Comparison of ENCODE assay signal across 24 cellular contexts in the genomic region with DNA sequence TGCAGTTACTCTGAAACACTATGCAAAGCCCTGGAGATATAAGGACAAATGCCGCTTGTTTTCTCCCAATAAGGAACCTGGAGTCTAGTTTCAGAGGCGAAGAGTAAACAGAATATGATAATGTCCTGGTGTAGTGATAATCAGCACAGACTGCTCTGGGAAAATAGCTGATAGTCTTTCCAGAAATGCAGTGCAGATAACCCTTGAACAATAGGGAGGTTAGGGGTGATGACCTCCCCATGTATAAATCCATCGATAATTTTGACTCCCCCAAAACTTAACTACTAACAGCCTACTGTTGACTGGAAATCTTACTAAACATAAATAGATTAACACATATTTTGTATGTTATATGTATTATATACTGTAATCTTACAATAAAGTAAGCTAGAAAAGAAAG.
"Had no signal": no experiment of that assay in that cellular context is flagged by ENCODE, and none has a peak within 500 bp of the region (broad histone marks: within the 10 kb centered on the region; RNA-seq: fewer than 3 reads in every experiment).

No MANE protein-coding gene starts in this region.

- H3K27ac ChIP-seq: neutrophil, pancreas, psoas muscle, right lobe of liver, sigmoid colon, stomach, thoracic aorta, thyroid gland, tibial nerve, upper lobe of left lung, vagina had no signal

- DNase-seq: nephron progenitor cell; nucleus accumbens; pancreas; psoas muscle; right cardiac atrium; right lobe of liver; sigmoid colon; small intestine; stimulated activated CD4-positive, alpha-beta T cell treated with anti-CD3 and anti-CD28 coated beads, Interleukin-15, amount 100 ng/mL, for 24 hours; stimulated activated CD4-positive, alpha-beta T cell treated with anti-CD3 and anti-CD28 coated beads, Interleukin-2, amount 100 ng/mL, for 24 hours; stimulated activated CD4-positive, alpha-beta T cell treated with anti-CD3 and anti-CD28 coated beads, Interleukin-2, amount 100 ng/mL, for 48 hours; stimulated activated CD4-positive, alpha-beta T cell treated with anti-CD3 and anti-CD28 coated beads, Interleukin-4, amount 100 ng/mL, for 24 hours; stimulated activated naive B cell treated with anti-CD40 and anti-IgM and Interleukin-4, amounts not matched to agents 10 μg/mL and 1 μg/mL and 100 μg/mL, for 72 hours; stimulated activated naive CD4-positive, alpha-beta T cell treated with Interleukin-2 at 50 U/mL for 16 hours; stomach; thyroid gland; trophoblast cell; upper lobe of left lung had no signal

- ATAC-seq: natural killer cell treated with Interleukin-12 subunit alpha and Interleukin-12 subunit beta and Interleukin-15 and Interleukin-18, amount 100 ng/mL, for 72 hours; pancreas; psoas muscle; right cardiac atrium; right lobe of liver; stimulated activated effector memory CD8-positive, alpha-beta T cell treated with anti-CD3 and anti-CD28 coated beads, Interleukin-12 subunit alpha, Interleukin-12 subunit beta, amount 100 ng/mL, for 72 hours; stimulated activated naive B cell treated with anti-CD40 and anti-IgM and Interleukin-4, amounts not matched to agents 10 μg/mL and 1 μg/mL and 100 μg/mL, for 72 hours had no signal
